15 cellular contexts compared by ENCODE assay signal in genomic region chr9:105911104-105911911, GRCh38.
DNase-seq lines count a peak whose midpoint lies in the region; ATAC-seq, FAIRE-seq and TF ChIP-seq lines count a peak whose summit lies in the region.
"Had no signal": no experiment of that assay in that cellular context is flagged by ENCODE, and none has a peak within 500 bp of the region (broad histone marks: within the 10 kb centered on the region; RNA-seq: fewer than 3 reads in every experiment).

No MANE protein-coding gene starts in this region.

- peak; percentile 42 for DNase-seq in HS-5 (ENCODE audit: low read depth)
- peak; percentile 31 for DNase-seq in astrocyte (ENCODE audit: low read depth)
- peak; percentile 56 for DNase-seq in iPS-NIHi7 (ENCODE audit: extremely low spot score)
- DNase-seq in gastrocnemius medialis, result no peak
- DNase-seq in GM19238 (ENCODE audit: insufficient read length, low spot score), result no peak
- no peak for DNase-seq in AML-193 (lab: John Stamatoyannopoulos, UW)
- DNase-seq in stimulated activated CD4-positive, alpha-beta T cell treated with anti-CD3 and anti-CD28 coated beads, Interleukin-4, amount 100 ng/mL, for 1 hour, result no peak
- DNase-seq: activated T-cell treated with anti-CD3 and anti-CD28 coated beads, Interleukin-2, amount 50 U/mL, for 72 hours; left cardiac atrium; MV-4-11; SIG-M5 had no signal

- no peak for FAIRE-seq in astrocyte (lab: Jason Lieb, UNC)
- FAIRE-seq: GM12892 had no signal

- H3K36me3 ChIP-seq in astrocyte (ENCODE audit: insufficient read depth, low read length) (no peaks in the 10 kb centered on the region), gastrocnemius medialis (no peaks in the 10 kb centered on the region)

- H3K79me2 ChIP-seq in astrocyte (ENCODE audit: insufficient read depth, low read length), result no peaks in the 10 kb centered on the region

- H3K4me1 ChIP-seq in astrocyte (ENCODE audit: insufficient read depth, low read length) (peaks cover 9% of the 10 kb centered on the region), gastrocnemius medialis (peaks cover 24 to 34% of the 10 kb centered on the region in 2 donors)

- no peaks in the 10 kb centered on the region for H3K36me3 Mint-ChIP-seq in astrocyte (ENCODE audit: low read depth, unreplicated experiment)
- H3K36me3 Mint-ChIP-seq: brain had no signal

- no peak for ATAC-seq in gastrocnemius medialis
- ATAC-seq: activated CD4-positive, CD25-positive, alpha-beta regulatory T cell treated with anti-CD3 and anti-CD28 coated beads, Interleukin-2, amount 50 U/mL, for 24 hours; activated T-cell treated with anti-CD3 and anti-CD28 coated beads, Interleukin-2, amount 50 U/mL, for 72 hours; esophagus mucosa; left cardiac atrium had no signal

- peak overlapping the region; percentile 64 for H3K27ac Mint-ChIP-seq in astrocyte (ENCODE audit: unreplicated experiment)
- H3K27ac Mint-ChIP-seq: activated T-cell treated with anti-CD3 and anti-CD28 coated beads, Interleukin-2, amount 50 U/mL, for 72 hours had no signal

- peak overlapping the region; percentile 41 for H3K4me3 Mint-ChIP-seq in astrocyte (ENCODE audit: unreplicated experiment)
- H3K4me3 Mint-ChIP-seq: activated T-cell treated with anti-CD3 and anti-CD28 coated beads, Interleukin-2, amount 50 U/mL, for 72 hours; brain had no signal

- no peak overlapping the region for H3K4me3 ChIP-seq in astrocyte (ENCODE audit: insufficient read depth, low read depth, low read length)
- H3K4me3 ChIP-seq in gastrocnemius medialis, result peak overlapping the region in 1 of 4 donors; percentile 21

- peak overlapping the region; percentile 64 for H3K4me2 ChIP-seq in astrocyte (ENCODE audit: low read length)

- intact Hi-C loops in gastrocnemius medialis (cut with DNase I; ENCODE audit: low total_unique reads), result loop anchor here (5.0 to 10.0 kb wide), 3 partner anchors 863 to 1263 kb away; partner anchors contain the start of gene ZNF462

- H3K27ac ChIP-seq in astrocyte (ENCODE audit: low read depth, low read length) (no peak overlapping the region), gastrocnemius medialis (peak overlapping the region; percentile 86 to 99 (median 90))

- peaks cover 32% of the 10 kb centered on the region for H3K4me1 Mint-ChIP-seq in astrocyte (ENCODE audit: low read depth, unreplicated experiment)

- no peak for TF ChIP-seq POLR2A in gastrocnemius medialis (IDR thresholded peaks at IDR 0.05)

- H3K9me3 ChIP-seq in astrocyte (ENCODE audit: insufficient read depth, low read depth, low read length) (no peaks in the 10 kb centered on the region), gastrocnemius medialis (no peaks in the 10 kb centered on the region)

- TF ChIP-seq CTCF in astrocyte (IDR thresholded peaks at IDR 0.05; ENCODE audit: insufficient read depth, low read depth, low read length) (no peak), gastrocnemius medialis (IDR thresholded peaks at IDR 0.05 in 4 of 5, conservative IDR thresholded peaks at IDR 0.05 in 1 of 5) (no peak)

- H3K9me3 Mint-ChIP-seq in astrocyte (ENCODE audit: unreplicated experiment), result peaks cover 1% of the 10 kb centered on the region

- no peak overlapping the region for H3K9ac ChIP-seq in astrocyte (ENCODE audit: low read length)

- H3K27me3 ChIP-seq in astrocyte (ENCODE audit: insufficient read depth, low read length) (no peaks in the 10 kb centered on the region), gastrocnemius medialis (no peaks in the 10 kb centered on the region)

- in situ Hi-C loops in gastrocnemius medialis (cut with MboI; ENCODE audit: low sequenced_read_pairs in 4 of 4), result loop anchor here in 1 of 4 donors (25.0 kb wide), 1 partner anchor 951 kb away; the partner anchor contains the start of gene ZNF462

- no peaks in the 10 kb centered on the region for H4K20me1 ChIP-seq in astrocyte (ENCODE audit: insufficient read depth, low read length)

- no peak overlapping the region for H2AFZ ChIP-seq in astrocyte (ENCODE audit: low read depth, low read length)

- no peaks in the 10 kb centered on the region for H3K27me3 Mint-ChIP-seq in astrocyte (ENCODE audit: low read depth, unreplicated experiment)

Comparison
In these comparisons a context has a peak if more than half of its experiments do, and no peak if none do; other contexts are left out.
1. DNase-seq: peak in HS-5 (single experiment), astrocyte (single experiment) and iPS-NIHi7 (single experiment); none in gastrocnemius medialis (0 of 2), GM19238 (single experiment), AML-193 (0 of 2) and stimulated activated CD4-positive, alpha-beta T cell treated with anti-CD3 and anti-CD28 coated beads, Interleukin-4, amount 100 ng/mL, for 1 hour (single experiment).